8 cellular contexts compared by ENCODE assay signal in genomic region chr5:50501510-50502209, GRCh38.
A peak's percentile ranks its signal among the peaks of the same experiment; 100 is the strongest.
DNase-seq lines count a peak whose midpoint lies in the region; ATAC-seq and TF ChIP-seq lines count a peak whose summit lies in the region.

No MANE protein-coding gene starts in this region.

- dilution Hi-C loops in mammary epithelial cell (cut with HindIII; ENCODE audit: low sequenced_read_pairs) = no loop called here

- TF ChIP-seq CTCF in GM12864 (IDR thresholded peaks at IDR 0.05; ENCODE audit: low read depth, low read length, missing control alignments) (no peak), mammary epithelial cell (conservative IDR thresholded peaks at IDR 0.05 in 1 of 2, IDR thresholded peaks at IDR 0.05 in 1 of 2; ENCODE audit: extremely low read depth in 1 of 2, insufficient read depth in 1 of 2, low read depth in 1 of 2, low read length in 2 of 2) (no peak), heart right ventricle (IDR thresholded peaks at IDR 0.05) (no peak)

- no peaks in the 10 kb centered on the region for H3K27me3 Mint-ChIP-seq in central memory CD8-positive, alpha-beta T cell

- no TSS peak for BruUV-seq in mammary epithelial cell (replicated peaks; lab: Mats Ljungman, UMichigan)

- no peak overlapping the region for H2AFZ ChIP-seq in mammary epithelial cell (ENCODE audit: low read depth, low read length)

- H4K20me1 ChIP-seq in mammary epithelial cell (ENCODE audit: insufficient read depth, low read length) = no peaks in the 10 kb centered on the region

- no peaks in the 10 kb centered on the region for H3K36me3 ChIP-seq in mammary epithelial cell (ENCODE audit: insufficient read depth, low read length)
- H3K36me3 ChIP-seq in heart right ventricle = no peaks in the 10 kb centered on the region

- no peaks in the 10 kb centered on the region for H3K9me3 Mint-ChIP-seq in central memory CD8-positive, alpha-beta T cell

- H3K4me3 Mint-ChIP-seq in central memory CD8-positive, alpha-beta T cell = peak overlapping the region; percentile 9

- DNase-seq in GM12864 (ENCODE audit: low read depth) (peak; percentile 50), mammary epithelial cell (no peak), heart right ventricle (no peak), NCI-H146 (lab: John Stamatoyannopoulos, UW) (no peak)
- no peak for DNase-seq in central memory CD8-positive, alpha-beta T cell (ENCODE audit: low spot score in 2 of 2)
- no peak for DNase-seq in stimulated activated CD4-positive, alpha-beta T cell treated with anti-CD3 and anti-CD28 coated beads, Interleukin-1b, Interleukin-23, amount 100 ng/mL, for 48 hours

- CTCF ChIA-PET in mammary epithelial cell (lab: Charles Lee; ENCODE audit: low non-redundant PET) = interaction anchor here (0.6 kb wide), 1 partner anchor 303 kb away, joined by 4 read pairs; no protein-coding TSS in a partner anchor

- no peak overlapping the region for H3K9ac ChIP-seq in mammary epithelial cell (ENCODE audit: insufficient read depth, low read length)

- WGBS in mammary epithelial cell (ENCODE audit: low coverage, missing lambda C conversion rate) = 27% methylated on average over 2 of the region's 2 CpGs
- 41 to 45% methylated on average over 2 of the region's 2 CpGs for WGBS in heart right ventricle, 2 donors

- H3K4me3 ChIP-seq in GM12864 (ENCODE audit: low read depth, low read length) = no peak overlapping the region
- no peak overlapping the region for H3K4me3 ChIP-seq in mammary epithelial cell (replicated peaks in 1 of 3; ENCODE audit: insufficient read depth in 1 of 3, low read depth in 2 of 3, low read length in 3 of 3)
- no peak overlapping the region for H3K4me3 ChIP-seq in heart right ventricle

- no peaks in the 10 kb centered on the region for H3K9me3 ChIP-seq in mammary epithelial cell (replicated peaks; ENCODE audit: insufficient read depth, low read length)
- peaks cover 0 to 13% (median 0%) of the 10 kb centered on the region in 11 donors for H3K9me3 ChIP-seq in heart right ventricle

- no peaks in the 10 kb centered on the region for H3K27me3 ChIP-seq in mammary epithelial cell (ENCODE audit: insufficient read depth, low read length)
- H3K27me3 ChIP-seq in heart right ventricle = no peaks in the 10 kb centered on the region

- no peak overlapping the region for H3K4me2 ChIP-seq in mammary epithelial cell (ENCODE audit: insufficient read depth, low read depth, low read length)

- ATAC-seq in GM21423 (IDR thresholded peaks at IDR 0.05; ENCODE audit: unreplicated experiment) (peak; percentile 97), HG03558 (IDR thresholded peaks at IDR 0.05; ENCODE audit: extremely low read depth, unreplicated experiment) (peak; percentile 92), heart right ventricle (no peak)
- ATAC-seq in central memory CD8-positive, alpha-beta T cell (replicated peaks; ENCODE audit: extremely low read depth, poor library complexity, severe bottlenecking) = no peak

- H3K36me3 Mint-ChIP-seq in central memory CD8-positive, alpha-beta T cell (ENCODE audit: insufficient read depth) = no peaks in the 10 kb centered on the region

- no peak overlapping the region for H3K27ac Mint-ChIP-seq in central memory CD8-positive, alpha-beta T cell (ENCODE audit: low read depth)

- no peaks in the 10 kb centered on the region for H3K79me2 ChIP-seq in mammary epithelial cell (ENCODE audit: insufficient read depth, low read length)

- H3K27ac ChIP-seq in mammary epithelial cell (ENCODE audit: insufficient read depth, low read depth, low read length) (no peak overlapping the region), heart right ventricle (no peak overlapping the region)

- intact Hi-C loops in mammary epithelial cell (cut with micrococcal nuclease) (no loop called here), heart right ventricle (cut with DNase I) (no loop called here)

- no peaks in the 10 kb centered on the region for H3K4me1 ChIP-seq in mammary epithelial cell (ENCODE audit: insufficient read depth, low read length)
- H3K4me1 ChIP-seq in heart right ventricle = peaks cover 0 to 11% (median 0%) of the 10 kb centered on the region in 9 donors

- H3K4me1 Mint-ChIP-seq in central memory CD8-positive, alpha-beta T cell = peaks cover 15% of the 10 kb centered on the region

- in situ Hi-C loops in mammary epithelial cell (cut with MboI; ENCODE audit: low sequenced_read_pairs in 2 of 2) = no loop called here

Comparison
In these comparisons a context has a peak if more than half of its experiments do, and no peak if none do; other contexts are left out.
1. ATAC-seq: peak in GM21423 (single experiment) and HG03558 (single experiment); none in central memory CD8-positive, alpha-beta T cell (single experiment) and heart right ventricle (0 of 8).